14 cellular contexts compared by ENCODE assay signal in the genomic region with DNA sequence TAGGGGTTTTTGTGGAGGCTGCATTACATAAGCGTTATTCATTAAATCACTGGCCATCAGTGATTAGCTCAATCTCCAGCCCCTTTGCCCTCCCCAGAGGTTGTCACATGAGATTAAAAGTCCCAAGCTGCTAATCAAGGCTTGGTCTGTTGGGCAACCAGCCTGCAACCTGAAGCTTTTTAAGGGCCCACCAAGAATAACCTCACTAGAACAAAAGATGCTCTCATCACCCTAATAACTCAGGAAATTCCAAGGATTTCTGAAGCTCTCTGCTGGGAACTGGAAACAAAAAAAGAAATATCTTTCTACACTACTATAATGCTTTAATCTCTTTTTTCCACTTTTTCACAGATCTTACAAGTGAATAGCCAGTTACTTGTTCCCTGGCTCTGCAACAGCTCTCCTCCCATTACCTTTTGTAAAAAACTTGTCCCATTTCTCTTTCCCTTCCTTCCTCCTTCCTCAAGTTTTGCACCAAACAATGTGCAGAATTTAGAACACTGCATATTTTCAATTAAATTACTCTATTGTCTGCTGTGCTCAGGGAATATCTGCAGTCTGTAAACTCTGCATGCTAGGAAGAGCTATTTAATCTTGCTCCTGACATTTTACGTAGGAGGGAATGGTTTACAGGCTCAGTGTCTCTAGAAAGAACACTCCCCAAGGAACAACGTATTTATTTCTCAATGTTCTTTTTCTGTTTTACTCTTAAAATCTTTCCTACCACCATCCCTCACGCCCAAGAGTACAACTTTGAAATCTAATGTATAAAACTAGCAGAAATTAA.
A peak's percentile ranks its signal among the peaks of the same experiment; 100 is the strongest.
DNase-seq lines count a peak whose midpoint lies in the region; ATAC-seq and TF ChIP-seq lines count a peak whose summit lies in the region.
"Had no signal": no experiment of that assay in that cellular context is flagged by ENCODE, and none has a peak within 500 bp of the region (broad histone marks: within the 10 kb centered on the region; RNA-seq: fewer than 3 reads in every experiment).

No MANE protein-coding gene starts in this region.

- H3K4me3 ChIP-seq in astrocyte of the cerebellum (ENCODE audit: low read depth, low read length) = no peak overlapping the region
- H3K4me3 ChIP-seq: right lobe of liver had no signal

- H3K36me3 Mint-ChIP-seq in activated CD4-positive, alpha-beta memory T cell treated with anti-CD3 and anti-CD28 coated beads, Interleukin-2, amount 10 ng/mL, durations not matched to agents 7 days and 5 days (ENCODE audit: low read depth) = no peaks in the 10 kb centered on the region

- no peak for TF ChIP-seq CTCF in astrocyte of the cerebellum (IDR thresholded peaks at IDR 0.05; ENCODE audit: low read depth, low read length, missing control alignments)

- in situ Hi-C loops in astrocyte of the cerebellum (cut with HindIII; ENCODE audit: low sequenced_read_pairs) = no loop called here

- intact Hi-C loops in left ventricle myocardium superior (cut with micrococcal nuclease) = no loop called here
- intact Hi-C loops in posterior cingulate gyrus (cut with DNase I) = no loop called here

- CTCF ChIA-PET in activated CD4-positive, alpha-beta memory T cell treated with anti-CD3 and anti-CD28 coated beads, Interleukin-2, amount 10 ng/mL, durations not matched to agents 7 days and 5 days (lab: Charles Lee) = no interaction called here

- ATAC-seq in left ventricle myocardium superior = peak; percentile 80
- ATAC-seq: left lobe of liver, right lobe of liver had no signal

- no peaks in the 10 kb centered on the region for H3K27me3 Mint-ChIP-seq in activated CD4-positive, alpha-beta memory T cell treated with anti-CD3 and anti-CD28 coated beads, Interleukin-2, amount 10 ng/mL, durations not matched to agents 7 days and 5 days

- H3K27ac Mint-ChIP-seq in activated CD4-positive, alpha-beta memory T cell treated with anti-CD3 and anti-CD28 coated beads, Interleukin-2, amount 10 ng/mL, durations not matched to agents 7 days and 5 days = no peak overlapping the region

- no peak overlapping the region for H3K4me3 Mint-ChIP-seq in activated CD4-positive, alpha-beta memory T cell treated with anti-CD3 and anti-CD28 coated beads, Interleukin-2, amount 10 ng/mL, durations not matched to agents 7 days and 5 days

- POLR2A ChIA-PET in activated CD4-positive, alpha-beta memory T cell treated with anti-CD3 and anti-CD28 coated beads, Interleukin-2, amount 10 ng/mL, durations not matched to agents 7 days and 5 days (lab: Charles Lee) = no interaction called here

- DNase-seq in GM03348 (ENCODE audit: low spot score) (peak; percentile 12), astrocyte of the cerebellum (ENCODE audit: low read depth) (peak; percentile 44), left ventricle myocardium superior (no peak), pulmonary artery endothelial cell (ENCODE audit: low read depth, low spot score) (peak; percentile 69), UCSD-AML1 (lab: John Stamatoyannopoulos, UW; ENCODE audit: unreplicated experiment) (no peak), amygdala (lab: John Stamatoyannopoulos, UW) (no peak), posterior cingulate gyrus (no peak)
- DNase-seq in activated CD4-positive, alpha-beta memory T cell treated with anti-CD3 and anti-CD28 coated beads, Interleukin-2, amount 10 ng/mL, durations not matched to agents 7 days and 5 days = no peak
- DNase-seq: activated T-cell treated with anti-CD3 and anti-CD28 coated beads for 4 hours, GOT3, NCI-H446, right lobe of liver, RPMI8226 had no signal

- H3K4me1 Mint-ChIP-seq in activated CD4-positive, alpha-beta memory T cell treated with anti-CD3 and anti-CD28 coated beads, Interleukin-2, amount 10 ng/mL, durations not matched to agents 7 days and 5 days = no peaks in the 10 kb centered on the region

- no peaks in the 10 kb centered on the region for H3K9me3 Mint-ChIP-seq in activated CD4-positive, alpha-beta memory T cell treated with anti-CD3 and anti-CD28 coated beads, Interleukin-2, amount 10 ng/mL, durations not matched to agents 7 days and 5 days

Comparison
In these comparisons a context has a peak if more than half of its experiments do, and no peak if none do; other contexts are left out.
1. DNase-seq: peak in GM03348 (single experiment), astrocyte of the cerebellum (single experiment) and pulmonary artery endothelial cell (single experiment); none in left ventricle myocardium superior (single experiment), UCSD-AML1 (single experiment), amygdala (0 of 56), activated CD4-positive, alpha-beta memory T cell treated with anti-CD3 and anti-CD28 coated beads, Interleukin-2, amount 10 ng/mL, durations not matched to agents 7 days and 5 days (single experiment) and posterior cingulate gyrus (0 of 10).